Comparison of ENCODE assay signal across 8 cellular contexts in genomic region chr7:128531105-128531954, GRCh38. TPM values are rescaled to one million over a fixed set of nuclear protein-coding genes. Genes with fewer than 3 reads are reported as not detected.
DNase-seq lines count a peak whose midpoint lies in the region; ATAC-seq, FAIRE-seq and TF ChIP-seq lines count a peak whose summit lies in the region.
"Not testable (repeated sequence)": the region's sequence is repeated elsewhere in the genome, so short reads cannot be mapped to it uniquely, and the experiment has no call there.

No MANE protein-coding gene starts in this region.

- not testable (repeated sequence) for H3K27me3 ChIP-seq in ascending aorta; rectal smooth muscle tissue (ENCODE audit: control insufficient read depth, insufficient read depth, low read length)

- peaks cover 0 to 16% of the 10 kb centered on the region in 2 donors for H3K36me3 ChIP-seq in ascending aorta
- not testable (repeated sequence) for H3K36me3 ChIP-seq in rectal smooth muscle tissue (ENCODE audit: control insufficient read depth, insufficient read depth, low read length)

- peak; percentile 68 for ATAC-seq in GM18502 (IDR thresholded peaks at IDR 0.05; ENCODE audit: poor library complexity, unreplicated experiment)
- peak; percentile 62 for ATAC-seq in HG02970 (IDR thresholded peaks at IDR 0.05; ENCODE audit: low FRiP score, unreplicated experiment)

- peak overlapping the region; percentile 49 for H3K9ac ChIP-seq in rectal smooth muscle tissue (ENCODE audit: low read length)

- DNase-seq in NCI-H187 (lab: John Stamatoyannopoulos, UW) (peak; percentile 44 to 64), T-helper 22 cell (ENCODE audit: low read depth) (peak; percentile 65), ascending aorta (ENCODE audit: low spot score in 2 of 2) (peak; percentile 31 to 92), hepatic stellate cell (ENCODE audit: low spot score) (peak; percentile 83), urothelium cell line (ENCODE audit: low spot score) (peak; percentile 84)

- not testable (repeated sequence) for FAIRE-seq in urothelium cell line (lab: Jason Lieb, UNC)

- not testable (repeated sequence) for H3K4me1 ChIP-seq in ascending aorta; rectal smooth muscle tissue (ENCODE audit: control insufficient read depth, insufficient read depth, low read length)

- not testable (repeated sequence) for H3K9me3 ChIP-seq in ascending aorta

- H3K27ac ChIP-seq in ascending aorta, result peak overlapping the region; percentile 94 to 100
- H3K27ac ChIP-seq in rectal smooth muscle tissue (ENCODE audit: low read depth, low read length), result peak overlapping the region; percentile 87

- not testable (repeated sequence) for TF ChIP-seq CTCF in ascending aorta (IDR thresholded peaks at IDR 0.05)

- intact Hi-C loops in ascending aorta (cut with DNase I), result loop anchor here (2.0 kb wide), 1 partner anchor 55 kb away; the partner anchor contains the start of gene METTL2B

- H3K4me3 ChIP-seq in ascending aorta (peak overlapping the region; percentile 100), rectal smooth muscle tissue (ENCODE audit: low read length) (peak overlapping the region; percentile 76)

RNA-seq across cellular contexts. Expression of gene METTL2B, which starts 54.8 kb away (rescaled TPM):
- 37.4 TPM for total RNA-seq in ascending aorta

Comparison
In these comparisons a context has a peak if more than half of its experiments do, and no peak if none do; other contexts are left out.
1. Peak in every context shown above with its lines: DNase-seq, ATAC-seq, H3K4me3 ChIP-seq and H3K27ac ChIP-seq.